In the genomic region with DNA sequence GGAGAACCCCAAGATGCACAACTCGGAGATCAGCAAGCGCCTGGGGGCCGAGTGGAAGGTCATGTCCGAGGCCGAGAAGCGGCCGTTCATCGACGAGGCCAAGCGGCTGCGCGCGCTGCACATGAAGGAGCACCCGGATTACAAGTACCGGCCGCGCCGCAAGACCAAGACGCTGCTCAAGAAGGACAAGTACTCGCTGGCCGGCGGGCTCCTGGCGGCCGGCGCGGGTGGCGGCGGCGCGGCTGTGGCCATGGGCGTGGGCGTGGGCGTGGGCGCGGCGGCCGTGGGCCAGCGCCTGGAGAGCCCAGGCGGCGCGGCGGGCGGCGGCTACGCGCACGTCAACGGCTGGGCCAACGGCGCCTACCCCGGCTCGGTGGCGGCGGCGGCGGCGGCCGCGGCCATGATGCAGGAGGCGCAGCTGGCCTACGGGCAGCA, we compare ENCODE assay signal across 17 cellular contexts. TPM values are rescaled to one million over a fixed set of nuclear protein-coding genes. Genes with fewer than 3 reads are reported as not detected.
DNase-seq lines count a peak whose midpoint lies in the region; ATAC-seq and TF ChIP-seq lines count a peak whose summit lies in the region.
"Had no signal": no experiment of that assay in that cellular context is flagged by ENCODE, and none has a peak within 500 bp of the region (broad histone marks: within the 10 kb centered on the region; RNA-seq: fewer than 3 reads in every experiment).

No MANE protein-coding gene starts in this region.

- H3K27ac ChIP-seq in A673 (ENCODE audit: low read depth, low read length, poor library complexity, severe bottlenecking) (peak overlapping the region; percentile 82), right lobe of liver (no peak overlapping the region), psoas muscle (no peak overlapping the region)
- H3K27ac ChIP-seq: ascending aorta, thyroid gland had no signal

- CTCF ChIA-PET in A673 (lab: Charles Lee): no interaction called here

- no peaks in the 10 kb centered on the region for H3K9me3 ChIP-seq in A673 (ENCODE audit: low read depth, low read length, poor library complexity, severe bottlenecking)
- H3K9me3 ChIP-seq in NT2/D1 (ENCODE audit: insufficient read depth, low read length): no peaks in the 10 kb centered on the region
- no peaks in the 10 kb centered on the region for H3K9me3 ChIP-seq in right lobe of liver
- no peaks in the 10 kb centered on the region for H3K9me3 ChIP-seq in psoas muscle
- H3K9me3 ChIP-seq: ascending aorta, thyroid gland had no signal

- intact Hi-C loops in A673 (cut with micrococcal nuclease; ENCODE audit: unreplicated experiment): no loop called here
- intact Hi-C loops in right lobe of liver (cut with DNase I): no loop called here
- intact Hi-C loops in psoas muscle (cut with DNase I): no loop called here

- TF ChIP-seq POLR2A in right lobe of liver (IDR thresholded peaks at IDR 0.05): no peak

- no TSS peak for BruUV-seq in A673 (replicated peaks; lab: Mats Ljungman, UMichigan)

- H3K27me3 ChIP-seq in A673 (replicated peaks; ENCODE audit: insufficient read depth, low read depth, low read length, poor library complexity) (peaks cover 57% of the 10 kb centered on the region), NT2/D1 (ENCODE audit: insufficient read depth, insufficient read length) (peaks cover 84% of the 10 kb centered on the region), right lobe of liver (peaks cover 9 to 49% of the 10 kb centered on the region in 2 donors), psoas muscle (ENCODE audit: insufficient read depth in 3 of 3, low read length in 2 of 3) (peaks cover 13 to 92% (median 30%) of the 10 kb centered on the region in 3 donors)

- no peak for TF ChIP-seq CTCF in A673 (conservative IDR thresholded peaks at IDR 0.05; ENCODE audit: low read depth, low read length)
- no peak for TF ChIP-seq CTCF in right lobe of liver (IDR thresholded peaks at IDR 0.05)
- TF ChIP-seq CTCF in psoas muscle (IDR thresholded peaks at IDR 0.05): no peak

- ATAC-seq in HG03108 (IDR thresholded peaks at IDR 0.05; ENCODE audit: unreplicated experiment) (no peak), right lobe of liver (no peak), psoas muscle (no peak)

- POLR2A ChIA-PET in A673 (lab: Charles Lee; ENCODE audit: low non-redundant PET): no interaction called here

- H3K4me3 ChIP-seq in A673 (ENCODE audit: low read depth, low read length, poor library complexity, severe bottlenecking) (peak overlapping the region; percentile 63), NT2/D1 (ENCODE audit: insufficient read length, low read depth) (peak overlapping the region; percentile 18), right lobe of liver (no peak overlapping the region), psoas muscle (no peak overlapping the region)
- H3K4me3 ChIP-seq: thyroid gland had no signal

- H3K4me1 ChIP-seq in A673 (ENCODE audit: insufficient read depth, low read length, poor library complexity, severe bottlenecking) (peaks cover 4% of the 10 kb centered on the region), NT2/D1 (ENCODE audit: insufficient read depth, insufficient read length) (no peaks in the 10 kb centered on the region), right lobe of liver (peaks cover 0 to 1% (median 0%) of the 10 kb centered on the region in 4 donors), psoas muscle (no peaks in the 10 kb centered on the region)

- H3K36me3 ChIP-seq in A673 (ENCODE audit: insufficient read depth, low read length, poor library complexity, severe bottlenecking) (peaks cover 27% of the 10 kb centered on the region), NT2/D1 (ENCODE audit: insufficient read depth, insufficient read length, low read length) (no peaks in the 10 kb centered on the region), right lobe of liver (no peaks in the 10 kb centered on the region), psoas muscle (ENCODE audit: insufficient read depth in 1 of 2, low read depth in 1 of 2) (no peaks in the 10 kb centered on the region)
- H3K36me3 ChIP-seq: ascending aorta, thyroid gland had no signal

- DNase-seq in A673 (ENCODE audit: low spot score): peak; percentile 62
- peak; percentile 79 for DNase-seq in Daoy (ENCODE audit: low read depth)
- DNase-seq in NT2/D1 (ENCODE audit: low read depth, low spot score): no peak
- peak; percentile 67 for DNase-seq in left kidney (ENCODE audit: low read depth, low spot score)
- DNase-seq in right lobe of liver: no peak
- DNase-seq in dedifferentiated amniotic fluid mesenchymal stem cell (ENCODE audit: extremely low spot score): no peak
- no peak for DNase-seq in psoas muscle
- DNase-seq: activated CD4-positive, alpha-beta T cell treated with anti-CD3 and anti-CD28 coated beads, Interleukin-2, amount 50 U/mL, for 4 hours; AML-193; DND-41; NCI-H69 had no signal

- no peak overlapping the region for H3K9ac ChIP-seq in NT2/D1 (ENCODE audit: insufficient read length, low read depth)

- 0% methylated on average over 1 of the region's 61 CpGs for WGBS in right lobe of liver (ENCODE audit: insufficient coverage, low coverage, low lambda C conversion rate, missing lambda C conversion rate)
- 0 to 2% (median 2%) methylated on average over 27 to 61 of the region's 61 CpGs for WGBS in psoas muscle, 3 donors

RNA-seq across cellular contexts. Expression of gene SOX1, which starts 0.9 kb away (rescaled TPM):
- total RNA-seq in A673 (2021) (47.7 and 56.6 TPM in 2 replicates), right lobe of liver (not detected), psoas muscle (not detected)
- 0.18 and 0.57 TPM in 2 replicates for total RNA-seq in Daoy (2014; rRNA removed; shearing (Covaris generic))
- polyA plus RNA-seq in psoas muscle: not detected
- total RNA-seq: ascending aorta; mononuclear cell; posterior vena cava; T-helper 2 cell treated with Interferon-gamma antibody and Interleukin-4, amounts not matched to agents 100 ng/mL and 5 ng/mL, for 36 hours had no signal

Comparison
In these comparisons a context has a peak if more than half of its experiments do, and no peak if none do; other contexts are left out.
1. DNase-seq: peak in A673 (single experiment), Daoy (single experiment) and left kidney (single experiment); none in NT2/D1 (single experiment), right lobe of liver (0 of 3), dedifferentiated amniotic fluid mesenchymal stem cell (single experiment) and psoas muscle (0 of 2).
2. H3K4me3 ChIP-seq: peak in A673 (single experiment) and NT2/D1 (single experiment); none in right lobe of liver (0 of 3) and psoas muscle (single experiment).
3. RNA of gene SOX1, which starts 0.9 kb away (total RNA-seq): 47.7 to 56.6 TPM in A673; 0.18 to 0.57 TPM in Daoy, not detected in right lobe of liver and not detected in psoas muscle; every median in the first group is over 10 times any median in the second.